In the genomic region with DNA sequence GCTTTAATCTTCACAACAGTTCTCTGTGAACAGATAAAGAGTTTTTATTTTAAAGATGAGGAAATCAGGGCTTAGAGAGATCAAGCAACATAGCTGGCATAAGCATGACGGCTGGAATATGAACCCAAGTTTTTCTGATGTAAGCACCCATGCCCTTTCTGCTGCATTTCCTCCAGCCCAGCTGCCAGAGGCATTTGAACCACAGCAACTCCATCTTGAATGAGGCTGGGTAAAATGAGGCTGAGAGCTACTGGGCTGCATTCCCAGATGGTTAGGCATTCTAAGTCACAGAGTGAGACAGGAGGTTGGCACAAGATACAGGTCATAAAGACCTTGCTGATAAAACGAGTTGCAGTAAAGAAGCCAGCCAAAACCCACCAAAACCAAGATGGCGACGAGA, we compare ENCODE assay signal across 1 cellular context.
TF ChIP-seq lines count a peak whose summit lies in the region.

No MANE protein-coding gene starts in this region.

TF ChIP-seq in K562, 482 proteins besides CTCF, POLR2A, EP300 and RAD21 (continued from another document):
- TF ChIP-seq RERE (CRISPR knock-in tag; IDR thresholded peaks at IDR 0.05; ENCODE audit: borderline replicate concordance), result no peak
- no peak for TF ChIP-seq IRF1 (CRISPR knock-in tag; IDR thresholded peaks at IDR 0.05; ENCODE audit: borderline replicate concordance)
- TF ChIP-seq SUPT5H (IDR thresholded peaks at IDR 0.05), result no peak
- TF ChIP-seq, protein P1, sequence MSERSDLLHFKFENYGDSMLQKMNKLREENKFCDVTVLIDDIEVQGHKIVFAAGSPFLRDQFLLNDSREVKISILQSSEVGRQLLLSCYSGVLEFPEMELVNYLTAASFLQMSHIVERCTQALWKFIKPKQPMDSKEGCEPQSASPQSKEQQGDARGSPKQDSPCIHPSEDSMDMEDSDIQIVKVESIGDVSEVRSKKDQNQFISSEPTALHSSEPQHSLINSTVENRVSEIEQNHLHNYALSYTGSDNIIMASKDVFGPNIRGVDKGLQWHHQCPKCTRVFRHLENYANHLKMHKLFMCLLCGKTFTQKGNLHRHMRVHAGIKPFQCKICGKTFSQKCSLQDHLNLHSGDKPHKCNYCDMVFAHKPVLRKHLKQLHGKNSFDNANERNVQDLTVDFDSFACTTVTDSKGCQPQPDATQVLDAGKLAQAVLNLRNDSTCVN (CRISPR knock-in tag; IDR thresholded peaks at IDR 0.05), result no peak
- no peak for TF ChIP-seq NR4A1 (CRISPR knock-in tag; IDR thresholded peaks at IDR 0.05)
- TF ChIP-seq NR4A1 (tag; IDR thresholded peaks at IDR 0.05), result peak; percentile 74; the same call in 1 of the 2 replicates
- no peak for TF ChIP-seq MCM5 (IDR thresholded peaks at IDR 0.05; ENCODE audit: low read depth)
- no peak for TF ChIP-seq ZNF224 (CRISPR knock-in tag; IDR thresholded peaks at IDR 0.05)
- TF ChIP-seq HNRNPH1 (optimal IDR thresholded peaks at IDR 0.05; ENCODE audit: low read depth, low read length), result no peak
